21 cellular contexts compared by ENCODE assay signal in the genomic region with DNA sequence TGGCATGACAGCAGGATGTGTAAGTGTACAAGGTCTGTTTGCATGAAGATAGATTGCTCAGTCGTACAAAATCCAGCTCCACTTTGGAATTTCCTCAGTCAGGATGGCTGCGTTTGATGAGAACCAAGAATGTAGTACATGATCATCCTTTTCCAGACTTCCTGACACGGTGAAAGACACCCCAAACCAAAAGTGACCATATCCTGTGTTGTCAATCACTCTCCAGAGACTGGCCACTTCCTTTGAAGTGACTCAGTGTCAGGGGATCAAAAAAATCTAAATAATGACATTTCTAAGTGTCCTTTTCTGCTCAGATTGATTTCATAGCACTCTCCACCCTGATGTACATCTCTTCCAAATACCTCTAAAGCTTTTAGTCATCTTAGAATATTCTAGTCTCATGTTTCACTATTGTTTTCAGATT.
DNase-seq lines count a peak whose midpoint lies in the region; FAIRE-seq and TF ChIP-seq lines count a peak whose summit lies in the region.
"Had no signal": no experiment of that assay in that cellular context is flagged by ENCODE, and none has a peak within 500 bp of the region (broad histone marks: within the 10 kb centered on the region; RNA-seq: fewer than 3 reads in every experiment).

No MANE protein-coding gene starts in this region.

- CTCF ChIA-PET in OCI-LY7 (lab: Charles Lee; ENCODE audit: unreplicated experiment), result no interaction called here

- H3K27ac ChIP-seq in keratinocyte (ENCODE audit: control insufficient read depth, insufficient read depth, low read length), result no peak overlapping the region
- H3K27ac ChIP-seq in OCI-LY7 (ENCODE audit: low read depth, low read length, poor library complexity, severe bottlenecking), result no peak overlapping the region
- no peak overlapping the region for H3K27ac ChIP-seq in neural progenitor cell
- H3K27ac ChIP-seq: colonic mucosa had no signal

- intact Hi-C loops in OCI-LY7 (cut with micrococcal nuclease; ENCODE audit: unreplicated experiment), result no loop called here

- no peak overlapping the region for H3K4me2 ChIP-seq in keratinocyte (ENCODE audit: control insufficient read depth, extremely low read depth, insufficient read depth, low read depth, low read length)
- H3K4me2 ChIP-seq in OCI-LY7 (ENCODE audit: low read length), result no peak overlapping the region
- H3K4me2 ChIP-seq in neural progenitor cell, result no peak overlapping the region

- H3K4me3 ChIP-seq in keratinocyte (ENCODE audit: control insufficient read depth in 2 of 3, extremely low read depth in 1 of 3, insufficient read depth in 2 of 3, low read depth in 1 of 3, low read length in 3 of 3) (no peak overlapping the region), OCI-LY7 (ENCODE audit: low read depth, low read length, poor library complexity, severe bottlenecking) (no peak overlapping the region), neural progenitor cell (no peak overlapping the region)
- H3K4me3 ChIP-seq: colonic mucosa had no signal

- no peaks in the 10 kb centered on the region for H3K9me3 Mint-ChIP-seq in neural progenitor cell
- H3K9me3 Mint-ChIP-seq: activated CD4-positive, alpha-beta memory T cell treated with anti-CD3 and anti-CD28 coated beads for 36 hours; activated T-cell treated with anti-CD3 and anti-CD28 coated beads, Interleukin-2, amount 50 U/mL, for 4 hours; nephron had no signal

- no TSS peak for BruUV-seq in OCI-LY7 (replicated peaks; lab: Mats Ljungman, UMichigan)

- H2AFZ ChIP-seq in keratinocyte (ENCODE audit: control insufficient read depth, low read length) (no peak overlapping the region), OCI-LY7 (ENCODE audit: low read length) (no peak overlapping the region), neural progenitor cell (replicated peaks) (no peak overlapping the region)

- H4K20me1 ChIP-seq in keratinocyte (ENCODE audit: control insufficient read depth, extremely low read depth, insufficient read depth, low read length), result no peaks in the 10 kb centered on the region
- no peaks in the 10 kb centered on the region for H4K20me1 ChIP-seq in OCI-LY7 (ENCODE audit: insufficient read depth, low read length)
- H4K20me1 ChIP-seq in neural progenitor cell (ENCODE audit: low read depth), result no peaks in the 10 kb centered on the region

- H3K9me3 ChIP-seq in keratinocyte (ENCODE audit: control insufficient read depth, low read depth, low read length) (no peaks in the 10 kb centered on the region), OCI-LY7 (ENCODE audit: low read length) (no peaks in the 10 kb centered on the region), neural progenitor cell (ENCODE audit: low read depth) (no peaks in the 10 kb centered on the region)
- H3K9me3 ChIP-seq: colonic mucosa had no signal

- FAIRE-seq in keratinocyte (lab: Jason Lieb, UNC), result peak; percentile 9
- FAIRE-seq: GM18507 had no signal

- no peaks in the 10 kb centered on the region for H3F3A ChIP-seq in neural progenitor cell (ENCODE audit: low read depth)

- no peak overlapping the region for H3K27ac Mint-ChIP-seq in neural progenitor cell
- H3K27ac Mint-ChIP-seq: activated CD4-positive, alpha-beta memory T cell treated with anti-CD3 and anti-CD28 coated beads for 36 hours; nephron had no signal

- no peaks in the 10 kb centered on the region for H3K36me3 Mint-ChIP-seq in neural progenitor cell
- H3K36me3 Mint-ChIP-seq: activated CD4-positive, alpha-beta memory T cell treated with anti-CD3 and anti-CD28 coated beads for 36 hours had no signal

- H3K9me1 ChIP-seq in keratinocyte (ENCODE audit: control insufficient read depth, extremely low read depth, insufficient read depth, low read length), result no peaks in the 10 kb centered on the region

- H3K36me3 ChIP-seq in keratinocyte (ENCODE audit: control insufficient read depth in 2 of 2, extremely low read depth in 1 of 2, insufficient read depth in 2 of 2, low read length in 2 of 2), result no peaks in the 10 kb centered on the region
- no peaks in the 10 kb centered on the region for H3K36me3 ChIP-seq in OCI-LY7 (ENCODE audit: insufficient read depth, low read length)
- H3K36me3 ChIP-seq in neural progenitor cell, result no peaks in the 10 kb centered on the region
- H3K36me3 ChIP-seq: colonic mucosa had no signal

- H3K9me2 ChIP-seq in OCI-LY7 (ENCODE audit: insufficient read depth, low read length), result no peaks in the 10 kb centered on the region

- peaks cover 2% of the 10 kb centered on the region for H3K4me1 Mint-ChIP-seq in neural progenitor cell
- H3K4me1 Mint-ChIP-seq: nephron had no signal

- peaks cover 3% of the 10 kb centered on the region for H3K4me1 ChIP-seq in keratinocyte (ENCODE audit: control insufficient read depth, extremely low read depth, insufficient read depth, low read length)
- H3K4me1 ChIP-seq in OCI-LY7 (ENCODE audit: insufficient read depth, low read length, poor library complexity, severe bottlenecking), result no peaks in the 10 kb centered on the region
- H3K4me1 ChIP-seq in neural progenitor cell, result no peaks in the 10 kb centered on the region
- H3K4me1 ChIP-seq: colonic mucosa had no signal

- H3K9ac ChIP-seq in keratinocyte (ENCODE audit: control insufficient read depth, extremely low read depth, insufficient read depth, low read length), result no peak overlapping the region
- H3K9ac ChIP-seq in neural progenitor cell, result no peak overlapping the region

- peak; percentile 53 for DNase-seq in A172 (ENCODE audit: low spot score)
- DNase-seq in GM03348 (ENCODE audit: low spot score), result peak; percentile 9
- DNase-seq in RPMI7951 (ENCODE audit: low read depth), result peak; percentile 12
- no peak for DNase-seq in keratinocyte (ENCODE audit: low read depth, low spot score)
- no peak for DNase-seq in activated T-cell treated with anti-CD3 and anti-CD28 coated beads, Interleukin-2, amount 50 U/mL, for 1 hour
- DNase-seq in OCI-LY7 (ENCODE audit: low spot score), result no peak
- no peak for DNase-seq in activated CD8-positive, alpha-beta memory T cell treated with anti-CD3 and anti-CD28 coated beads, Interleukin-2, amount 50 U/mL, for 4 hours
- DNase-seq in neural progenitor cell (ENCODE audit: low spot score), result no peak
- DNase-seq: activated CD4-positive, alpha-beta memory T cell treated with anti-CD3 and anti-CD28 coated beads for 36 hours; activated naive CD4-positive, alpha-beta T cell treated with anti-CD3 and anti-CD28 coated beads, Interleukin-2, amount 50 U/mL, for 16 hours; activated T-cell treated with anti-CD3 and anti-CD28 coated beads, Interleukin-2, amount 50 U/mL, for 4 hours; colonic mucosa; DMS79 treated with DMSO at 0.1 percent for 48 hours; kidney glomerular epithelial cell; midbrain; NCI-H1048; NCI-H2081; NCI-H510A; SHP77 treated with DMSO at 0.1 percent for 48 hours had no signal

- TF ChIP-seq CTCF in keratinocyte (optimal IDR thresholded peaks at IDR 0.05 in 1 of 3, IDR thresholded peaks at IDR 0.05 in 1 of 3, conservative IDR thresholded peaks at IDR 0.05 in 1 of 3; ENCODE audit: extremely low read depth in 1 of 3, insufficient read depth in 2 of 3, low read length in 3 of 3) (no peak), OCI-LY7 (conservative IDR thresholded peaks at IDR 0.05; ENCODE audit: low read length) (no peak), neural progenitor cell (IDR thresholded peaks at IDR 0.05) (no peak)

- peaks cover 3% of the 10 kb centered on the region for H3K27me3 Mint-ChIP-seq in neural progenitor cell (ENCODE audit: insufficient read depth, low read depth)

- POLR2A ChIA-PET in OCI-LY7 (lab: Charles Lee), result no interaction called here

- H3K4me3 Mint-ChIP-seq in neural progenitor cell, result no peak overlapping the region
- H3K4me3 Mint-ChIP-seq: activated CD4-positive, alpha-beta memory T cell treated with anti-CD3 and anti-CD28 coated beads for 36 hours; activated T-cell treated with anti-CD3 and anti-CD28 coated beads, Interleukin-2, amount 50 U/mL, for 4 hours; nephron had no signal

- H3K27me3 ChIP-seq in keratinocyte (ENCODE audit: control insufficient read depth, extremely low read depth, insufficient read depth, low read length) (no peaks in the 10 kb centered on the region), neural progenitor cell (no peaks in the 10 kb centered on the region)
- H3K27me3 ChIP-seq: colonic mucosa had no signal

- no peaks in the 10 kb centered on the region for H3K79me2 ChIP-seq in keratinocyte (ENCODE audit: control insufficient read depth, insufficient read depth, low read length)
- H3K79me2 ChIP-seq in OCI-LY7 (ENCODE audit: insufficient read depth, low read depth, low read length), result no peaks in the 10 kb centered on the region
- H3K79me2 ChIP-seq in neural progenitor cell (ENCODE audit: low read depth), result no peaks in the 10 kb centered on the region

- dilution Hi-C loops in keratinocyte (cut with MboI; ENCODE audit: extremely low pct_ligation_motif_present, low sequenced_read_pairs), result no loop called here

Comparison
In these comparisons a context has a peak if more than half of its experiments do, and no peak if none do; other contexts are left out.
1. DNase-seq: peak in A172 (single experiment), GM03348 (single experiment) and RPMI7951 (single experiment); none in keratinocyte (single experiment), activated T-cell treated with anti-CD3 and anti-CD28 coated beads, Interleukin-2, amount 50 U/mL, for 1 hour (single experiment), OCI-LY7 (single experiment), activated CD8-positive, alpha-beta memory T cell treated with anti-CD3 and anti-CD28 coated beads, Interleukin-2, amount 50 U/mL, for 4 hours (single experiment) and neural progenitor cell (single experiment).